In genomic region chr2:9703701-9704221, GRCh38 we compare ENCODE assay signal across 9 cellular contexts.
A peak's percentile ranks its signal among the peaks of the same experiment; 100 is the strongest.
DNase-seq lines count a peak whose midpoint lies in the region; ATAC-seq, FAIRE-seq and TF ChIP-seq lines count a peak whose summit lies in the region.
"Had no signal": no experiment of that assay in that cellular context is flagged by ENCODE, and none has a peak within 500 bp of the region (broad histone marks: within the 10 kb centered on the region; RNA-seq: fewer than 3 reads in every experiment).

No MANE protein-coding gene starts in this region.

- no peaks in the 10 kb centered on the region; the same call in 2 of the 3 replicates for H3K9me3 ChIP-seq in GM12878 (replicated peaks; ENCODE audit: control insufficient read depth, insufficient read depth, low read length)

- POLR2A ChIA-PET in GM12878 (lab: Charles Lee): no interaction called here

- H3K79me2 ChIP-seq in GM12878 (ENCODE audit: control insufficient read depth, insufficient read depth, low read length): no peaks in the 10 kb centered on the region

- WGBS in GM12878 (ENCODE audit: insufficient coverage, insufficient replicate concordance, low lambda C conversion rate, missing lambda C conversion rate): 25% methylated on average over 3 of the region's 3 CpGs

- H3K9me3 Mint-ChIP-seq in Calu3 (ENCODE audit: low read depth, unreplicated experiment): peaks cover 5% of the 10 kb centered on the region
- H3K9me3 Mint-ChIP-seq in natural killer cell treated with Interleukin-12 subunit alpha and Interleukin-12 subunit beta and Interleukin-15 and Interleukin-18, amount 100 ng/mL, for 72 hours: peaks cover 4% of the 10 kb centered on the region

- CTCF ChIA-PET in Calu3 (lab: Charles Lee): interaction anchor here (0.6 to 1.4 kb wide), 2 partner anchors 10 to 1592 kb away, joined by 4 to 5 read pairs; no protein-coding TSS in a partner anchor
- CTCF ChIA-PET in GM12878 (lab: Yijun Ruan, JAX): interaction anchor here (1.2 kb wide), 1 partner anchor 165 kb away, joined by 3 read pairs; no protein-coding TSS in a partner anchor

- ATAC-seq in GM12878 (peak; percentile 33), GM21515 (IDR thresholded peaks at IDR 0.05; ENCODE audit: unreplicated experiment) (no peak), HG03175 (IDR thresholded peaks at IDR 0.05; ENCODE audit: unreplicated experiment) (no peak)
- ATAC-seq in natural killer cell treated with Interleukin-12 subunit alpha and Interleukin-12 subunit beta and Interleukin-15 and Interleukin-18, amount 100 ng/mL, for 72 hours: peak; percentile 62 to 71

- RAD21 ChIA-PET in GM12878 (lab: Charles Lee; ENCODE audit: unreplicated experiment): no interaction called here

- no peak overlapping the region for H2AFZ ChIP-seq in GM12878 (ENCODE audit: control insufficient read depth, low read depth, low read length)

- no peaks in the 10 kb centered on the region for H3K27me3 ChIP-seq in GM12878 (replicated peaks in 1 of 2; ENCODE audit: control insufficient read depth in 2 of 2, insufficient read depth in 2 of 2, low read length in 1 of 2)

- in situ Hi-C loops in GM12878 (cut with MboI): no loop called here

- no peak for TF ChIP-seq EP300 in GM12878 (IDR thresholded peaks at IDR 0.05; ENCODE audit: borderline replicate concordance in 1 of 2, control insufficient read depth in 1 of 2, low read depth in 2 of 2, low read length in 2 of 2)

- DNase-seq in Calu3: peak; percentile 64
- peak; percentile 86 for DNase-seq in NB4 (ENCODE audit: low read depth)
- no peak for DNase-seq in GM12878 (ENCODE audit: low read depth, low spot score)
- no peak for DNase-seq in natural killer cell treated with Interleukin-12 subunit alpha and Interleukin-12 subunit beta and Interleukin-15 and Interleukin-18, amount 100 ng/mL, for 72 hours (ENCODE audit: low spot score)
- DNase-seq in globus pallidus (ENCODE audit: low spot score): no peak
- no peak for DNase-seq in COLO668 (lab: John Stamatoyannopoulos, UW; ENCODE audit: unreplicated experiment)

- no peak overlapping the region for H3K4me2 ChIP-seq in GM12878 (ENCODE audit: control insufficient read depth, insufficient read depth)

- H3K4me1 Mint-ChIP-seq in Calu3 (ENCODE audit: low read depth, unreplicated experiment): no peaks in the 10 kb centered on the region
- peaks cover 36 to 46% of the 10 kb centered on the region in 2 donors for H3K4me1 Mint-ChIP-seq in natural killer cell treated with Interleukin-12 subunit alpha and Interleukin-12 subunit beta and Interleukin-15 and Interleukin-18, amount 100 ng/mL, for 72 hours (ENCODE audit: low read depth in 2 of 2)

- BruUV-seq in Calu3 (replicated peaks; lab: Mats Ljungman, UMichigan): no TSS peak
- BruUV-seq in GM12878 (replicated peaks; lab: Mats Ljungman, UMichigan): no TSS peak

- H3K27ac ChIP-seq in GM12878 (ENCODE audit: control insufficient read depth, insufficient read depth): no peak overlapping the region

- FAIRE-seq in GM12878 (lab: Jason Lieb, UNC): no peak
- FAIRE-seq: colon had no signal

- H3K4me3 ChIP-seq in NB4 (ENCODE audit: low read depth, low read length) (no peak overlapping the region), GM12878 (no peak overlapping the region)

- no peak for TF ChIP-seq POLR2A in NB4 (IDR thresholded peaks at IDR 0.05; ENCODE audit: extremely low read depth, insufficient read length)
- no peak for TF ChIP-seq POLR2A in GM12878 (IDR thresholded peaks at IDR 0.05; ENCODE audit: low read depth, low read length)

- no peaks in the 10 kb centered on the region for H3K36me3 Mint-ChIP-seq in Calu3 (ENCODE audit: insufficient read depth, unreplicated experiment)
- no peaks in the 10 kb centered on the region for H3K36me3 Mint-ChIP-seq in natural killer cell treated with Interleukin-12 subunit alpha and Interleukin-12 subunit beta and Interleukin-15 and Interleukin-18, amount 100 ng/mL, for 72 hours

- peak overlapping the region; percentile 37 for H3K27ac Mint-ChIP-seq in Calu3 (ENCODE audit: unreplicated experiment)
- peak overlapping the region; percentile 17 to 73 for H3K27ac Mint-ChIP-seq in natural killer cell treated with Interleukin-12 subunit alpha and Interleukin-12 subunit beta and Interleukin-15 and Interleukin-18, amount 100 ng/mL, for 72 hours

- H3K36me3 ChIP-seq in GM12878 (ENCODE audit: control insufficient read depth in 2 of 2, insufficient read depth in 2 of 2, low read length in 1 of 2): no peaks in the 10 kb centered on the region

- TF ChIP-seq CTCF in Calu3 (IDR thresholded peaks at IDR 0.05; ENCODE audit: unreplicated experiment) (no peak), NB4 (IDR thresholded peaks at IDR 0.05; ENCODE audit: low read depth, low read length) (no peak), GM12878 (IDR thresholded peaks at IDR 0.05 in 2 of 3, conservative IDR thresholded peaks at IDR 0.05 in 1 of 3; ENCODE audit: control insufficient read depth in 2 of 3, extremely low read depth in 1 of 3, insufficient read depth in 1 of 3, low read depth in 3 of 3, low read length in 3 of 3) (no peak)

- no peaks in the 10 kb centered on the region; the same call in 1 of the 2 replicates for H4K20me1 ChIP-seq in GM12878 (ENCODE audit: control insufficient read depth, insufficient read depth)

- SMC1A ChIA-PET in GM12878 (lab: Charles Lee; ENCODE audit: uncharacterized antibody, unreplicated experiment): no interaction called here

- H3K27me3 Mint-ChIP-seq in Calu3 (ENCODE audit: unreplicated experiment): no peaks in the 10 kb centered on the region
- H3K27me3 Mint-ChIP-seq in natural killer cell treated with Interleukin-12 subunit alpha and Interleukin-12 subunit beta and Interleukin-15 and Interleukin-18, amount 100 ng/mL, for 72 hours: no peaks in the 10 kb centered on the region

- no peak for TF ChIP-seq RAD21 in GM12878 (IDR thresholded peaks at IDR 0.05; ENCODE audit: insufficient read depth, low read depth, low read length)

- intact Hi-C loops in Calu3 (cut with micrococcal nuclease; ENCODE audit: unreplicated experiment) (no loop called here), GM12878 (cut with micrococcal nuclease; ENCODE audit: unreplicated experiment) (no loop called here)

- H3K4me1 ChIP-seq in GM12878 (ENCODE audit: control insufficient read depth, insufficient read depth, low read length): peaks cover 11% of the 10 kb centered on the region

- H3K9ac ChIP-seq in GM12878 (ENCODE audit: control insufficient read depth, insufficient read depth, low read length): no peak overlapping the region

- no peak overlapping the region for H3K4me3 Mint-ChIP-seq in Calu3 (ENCODE audit: low read depth, unreplicated experiment)
- H3K4me3 Mint-ChIP-seq in natural killer cell treated with Interleukin-12 subunit alpha and Interleukin-12 subunit beta and Interleukin-15 and Interleukin-18, amount 100 ng/mL, for 72 hours: peak overlapping the region; percentile 23

TF ChIP-seq in GM12878, 131 proteins besides CTCF, POLR2A, EP300 and RAD21:
- TF ChIP-seq NR2F1 (conservative IDR thresholded peaks at IDR 0.05): peak; percentile 64; the same call in 1 of the 2 replicates
- 0 out of 2 replicates have a peak, but pooled peaks have one; percentile 19 for TF ChIP-seq NR2C1 (IDR thresholded peaks at IDR 0.05)
- no peak for TF ChIP-seq USF2 (IDR thresholded peaks at IDR 0.05; ENCODE audit: borderline replicate concordance, low read depth, low read length)

Comparison
In these comparisons a context has a peak if more than half of its experiments do, and no peak if none do; other contexts are left out.
1. DNase-seq: peak in Calu3 (single experiment) and NB4 (single experiment); none in GM12878 (single experiment), natural killer cell treated with Interleukin-12 subunit alpha and Interleukin-12 subunit beta and Interleukin-15 and Interleukin-18, amount 100 ng/mL, for 72 hours (single experiment), globus pallidus (single experiment) and COLO668 (single experiment).
2. ATAC-seq: peak in GM12878 (single experiment) and natural killer cell treated with Interleukin-12 subunit alpha and Interleukin-12 subunit beta and Interleukin-15 and Interleukin-18, amount 100 ng/mL, for 72 hours (2 of 2); none in GM21515 (single experiment) and HG03175 (single experiment).